In the genomic region with DNA sequence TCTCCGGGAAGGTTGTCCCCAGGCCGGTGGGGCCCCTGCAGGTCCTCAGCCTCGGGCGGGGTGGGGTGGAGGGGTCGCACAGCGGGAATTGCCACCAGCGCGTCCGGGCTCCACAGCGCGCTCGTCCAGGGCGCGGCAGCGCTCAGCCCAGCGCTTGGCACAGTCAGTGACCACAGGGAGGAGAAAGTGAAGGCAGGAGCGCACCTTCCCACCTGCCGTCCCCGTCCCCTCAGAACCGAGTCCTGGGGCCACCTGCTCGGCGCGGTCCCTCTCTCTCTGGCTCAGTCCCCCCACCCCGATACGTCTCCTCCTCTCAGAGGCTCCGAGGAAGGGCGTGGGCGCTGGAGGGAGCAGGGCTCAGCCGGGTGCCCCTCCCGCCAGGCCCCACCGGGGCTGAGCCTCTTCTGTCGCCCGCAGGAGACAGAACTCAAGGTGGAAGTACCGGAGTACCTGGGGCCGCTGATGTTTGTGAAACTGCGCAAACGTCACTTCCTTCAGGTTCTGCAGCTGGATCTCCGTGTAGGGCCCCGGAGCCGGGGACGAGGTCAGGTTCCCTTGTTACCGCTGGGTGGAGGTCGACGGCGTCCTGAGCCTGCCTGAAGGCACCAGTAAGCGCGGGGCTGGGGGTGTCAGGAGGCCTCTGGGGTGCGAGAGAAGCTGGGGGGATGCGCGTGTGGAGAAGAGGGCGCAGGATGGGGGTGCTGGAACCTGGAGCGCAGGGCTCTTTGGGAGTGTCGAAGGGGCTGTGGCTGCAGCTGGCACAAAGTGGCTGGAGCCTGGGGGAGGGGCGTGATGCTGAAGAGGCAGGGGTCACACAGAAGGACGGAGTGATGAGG, we compare ENCODE assay signal across 7 cellular contexts. TPM values are rescaled to one million over a fixed set of nuclear protein-coding genes. Genes with fewer than 3 reads are reported as not detected.
A peak's percentile ranks its signal among the peaks of the same experiment; 100 is the strongest.
DNase-seq lines count a peak whose midpoint lies in the region.
"Not testable (repeated sequence)": the region's sequence is repeated elsewhere in the genome, so short reads cannot be mapped to it uniquely, and the experiment has no call there.
"Had no signal": no experiment of that assay in that cellular context is flagged by ENCODE, and none has a peak within 500 bp of the region (broad histone marks: within the 10 kb centered on the region; RNA-seq: fewer than 3 reads in every experiment).

No MANE protein-coding gene starts in this region.

- POLR2A ChIA-PET in CD4-positive, alpha-beta memory T cell (lab: Charles Lee; ENCODE audit: partially characterized antibody), result interaction anchor here (0.8 to 1.5 kb wide), 5 partner anchors 8 to 358 kb away, joined by 3 to 30 read pairs (median 3); partner anchors contain the start of genes KIAA0753, TXNDC17 and XAF1

- not testable (repeated sequence) for H3K9me3 ChIP-seq in CD4-positive, alpha-beta memory T cell (ENCODE audit: control insufficient read depth in 1 of 2, low read length in 2 of 2); HUES48 (ENCODE audit: control insufficient read depth, insufficient read depth, low read length)

- peak overlapping the region; percentile 67 for H3K27ac ChIP-seq in CD4-positive, alpha-beta memory T cell (ENCODE audit: low read depth, low read length)
- not testable (repeated sequence) for H3K27ac ChIP-seq in HUES48 (ENCODE audit: low read depth, low read length)

- H3K4me3 Mint-ChIP-seq in CD4-positive, alpha-beta memory T cell, result peak overlapping the region; percentile 80 to 96 (median 94)
- peak overlapping the region; percentile 89 for H3K4me3 Mint-ChIP-seq in activated naive CD4-positive, alpha-beta T cell treated with anti-CD3 and anti-CD28 coated beads, Interleukin-2, amount 50 U/mL, for 24 hours

- H3K9me3 Mint-ChIP-seq in CD4-positive, alpha-beta memory T cell; activated naive CD4-positive, alpha-beta T cell treated with anti-CD3 and anti-CD28 coated beads, Interleukin-2, amount 50 U/mL, for 24 hours: not testable (repeated sequence)

- H3K9ac ChIP-seq in HUES48 (ENCODE audit: low read depth, low read length), result not testable (repeated sequence)

- H3K27me3 ChIP-seq in CD4-positive, alpha-beta memory T cell (ENCODE audit: insufficient read depth, low read length), result not testable (repeated sequence)
- H3K27me3 ChIP-seq in HUES48 (ENCODE audit: control insufficient read depth, insufficient read depth, low read length), result peaks cover 45% of the 10 kb centered on the region

- not testable (repeated sequence) for H3K27me3 Mint-ChIP-seq in CD4-positive, alpha-beta memory T cell; activated naive CD4-positive, alpha-beta T cell treated with anti-CD3 and anti-CD28 coated beads, Interleukin-2, amount 50 U/mL, for 24 hours

- intact Hi-C loops in CD4-positive, alpha-beta memory T cell (cut with micrococcal nuclease), result loop anchor here (10.0 kb wide), 1 partner anchor 212 kb away; the partner anchor contains the start of gene PIMREG

- CTCF ChIA-PET in CD4-positive, alpha-beta memory T cell (lab: Charles Lee; ENCODE audit: partially characterized antibody), result interaction anchor here (1.0 kb wide), 1 partner anchor 15 kb away, joined by 3 read pairs; no protein-coding TSS in a partner anchor

- H3K36me3 Mint-ChIP-seq in CD4-positive, alpha-beta memory T cell, result peaks cover 5 to 14% of the 10 kb centered on the region in 2 donors
- H3K36me3 Mint-ChIP-seq in activated naive CD4-positive, alpha-beta T cell treated with anti-CD3 and anti-CD28 coated beads, Interleukin-2, amount 50 U/mL, for 24 hours, result not testable (repeated sequence)

- peak overlapping the region; percentile 86 to 96 (median 92) for H3K27ac Mint-ChIP-seq in CD4-positive, alpha-beta memory T cell
- peak overlapping the region; percentile 81 for H3K27ac Mint-ChIP-seq in activated naive CD4-positive, alpha-beta T cell treated with anti-CD3 and anti-CD28 coated beads, Interleukin-2, amount 50 U/mL, for 24 hours

- H3K4me1 Mint-ChIP-seq in CD4-positive, alpha-beta memory T cell, result peaks cover 27 to 70% (median 54%) of the 10 kb centered on the region in 4 donors
- H3K4me1 Mint-ChIP-seq in activated naive CD4-positive, alpha-beta T cell treated with anti-CD3 and anti-CD28 coated beads, Interleukin-2, amount 50 U/mL, for 24 hours, result peaks cover 68% of the 10 kb centered on the region

- H3K4me1 ChIP-seq in CD4-positive, alpha-beta memory T cell (ENCODE audit: insufficient read depth, low read length), result peaks cover 36% of the 10 kb centered on the region
- H3K4me1 ChIP-seq in HUES48 (ENCODE audit: control insufficient read depth, insufficient read depth, low read length), result peaks cover 19% of the 10 kb centered on the region

- peak overlapping the region; percentile 57 to 69 for H3K4me3 ChIP-seq in CD4-positive, alpha-beta memory T cell (ENCODE audit: low read length in 2 of 2)
- H3K4me3 ChIP-seq in HUES48 (ENCODE audit: low read depth, low read length), result peak overlapping the region; percentile 59

- not testable (repeated sequence) for H3K36me3 ChIP-seq in CD4-positive, alpha-beta memory T cell (ENCODE audit: insufficient read depth, low read length); HUES48 (ENCODE audit: control insufficient read depth, insufficient read depth, low read length)

- peak; percentile 70 to 78 (median 75) for DNase-seq in CD4-positive, alpha-beta memory T cell
- peak; percentile 41 for DNase-seq in T-helper 22 cell (ENCODE audit: low read depth)
- peak; percentile 56 for DNase-seq in iPS-NIHi11 (ENCODE audit: low spot score)
- DNase-seq in stimulated activated CD4-positive, alpha-beta T cell treated with anti-CD3 and anti-CD28 coated beads, Interleukin-15, amount 100 ng/mL, for 48 hours (ENCODE audit: low read depth in 2 of 2), result peak; percentile 44 to 51

RNA-seq across cellular contexts. Expression of gene C17orf100, which starts 5.5 kb away (rescaled TPM):
- 1 to 10 TPM; 4.0 to 4.3 TPM for total RNA-seq in CD4-positive, alpha-beta memory T cell
- polyA plus RNA-seq in CD4-positive, alpha-beta memory T cell, result 1 to 10 TPM; 4.3 to 4.7 TPM

RNA-seq across cellular contexts. Expression of gene MED31, which starts 5.6 kb away (rescaled TPM):
- 10 to 100 TPM; 30.8 to 35.8 TPM for total RNA-seq in CD4-positive, alpha-beta memory T cell
- polyA plus RNA-seq in CD4-positive, alpha-beta memory T cell, result 10 to 100 TPM; 25.6 to 44.7 TPM

RNA-seq across cellular contexts. Expression of gene TXNDC17, which starts 16.2 kb away (rescaled TPM):
- total RNA-seq in CD4-positive, alpha-beta memory T cell, result 10 to 100 TPM; 17.0 to 27.1 TPM
- polyA plus RNA-seq in CD4-positive, alpha-beta memory T cell, result 100 to 1,000 TPM in 1 of 2 donors, 10 to 100 TPM in 1; 74.7 to 122 TPM

RNA-seq across cellular contexts. Expression of gene KIAA0753, which starts 16.5 kb away (rescaled TPM):
- total RNA-seq in CD4-positive, alpha-beta memory T cell, result 10 to 100 TPM; 15.6 to 18.6 TPM
- 1 to 10 TPM; 1.8 to 3.4 TPM for polyA plus RNA-seq in CD4-positive, alpha-beta memory T cell

RNA-seq across cellular contexts. Expression of gene SLC13A5, which starts 56.2 kb away (rescaled TPM):
- not detected for total RNA-seq in CD4-positive, alpha-beta memory T cell
- polyA plus RNA-seq in CD4-positive, alpha-beta memory T cell, result not detected
- total RNA-seq: right atrium auricular region had no signal
